Comparison of ENCODE assay signal across 13 cellular contexts in genomic region chr5:134252671-134253070, GRCh38.
DNase-seq lines count a peak whose midpoint lies in the region; ATAC-seq, FAIRE-seq and TF ChIP-seq lines count a peak whose summit lies in the region.
"Had no signal": no experiment of that assay in that cellular context is flagged by ENCODE, and none has a peak within 500 bp of the region (broad histone marks: within the 10 kb centered on the region; RNA-seq: fewer than 3 reads in every experiment).

No MANE protein-coding gene starts in this region.

- H3K4me3 ChIP-seq in foreskin fibroblast (ENCODE audit: low read depth in 1 of 2, low read length in 2 of 2) (no peak overlapping the region), skeletal muscle cell (ENCODE audit: low read depth, low read length) (no peak overlapping the region)
- H3K4me3 ChIP-seq: spleen had no signal

- DNase-seq in H54 (ENCODE audit: insufficient read length, low spot score), result peak; percentile 72
- DNase-seq in SW 1271 (lab: John Stamatoyannopoulos, UW), result peak; percentile 86 to 87
- peak; percentile 87 to 90 for DNase-seq in foreskin fibroblast
- DNase-seq in skeletal muscle cell (ENCODE audit: low read depth), result peak; percentile 56
- no peak for DNase-seq in NCI-H526 (lab: John Stamatoyannopoulos, UW)
- DNase-seq in stimulated activated naive CD4-positive, alpha-beta T cell treated with Interleukin-2 at 50 U/mL for 16 hours (lab: John Stamatoyannopoulos, UW), result no peak
- DNase-seq: aorta, DMS53, H7, NCI-H524 treated with DMSO at 0.1 percent for 48 hours, spleen had no signal

- no peak for ATAC-seq in GM21528 (IDR thresholded peaks at IDR 0.05; ENCODE audit: low FRiP score, unreplicated experiment)

- FAIRE-seq in H54 (lab: Jason Lieb, UNC), result peak; percentile 77
- FAIRE-seq: frontal cortex had no signal

- TF ChIP-seq POLR2A in H54 (IDR thresholded peaks at IDR 0.05; ENCODE audit: low read depth, low read length), result no peak

- TF ChIP-seq CTCF in foreskin fibroblast (IDR thresholded peaks at IDR 0.05; ENCODE audit: low read depth, low read length), result no peak

Comparison
In these comparisons a context has a peak if more than half of its experiments do, and no peak if none do; other contexts are left out.
1. DNase-seq: peak in H54 (single experiment), SW 1271 (2 of 2), foreskin fibroblast (2 of 2) and skeletal muscle cell (single experiment); none in NCI-H526 (0 of 2) and stimulated activated naive CD4-positive, alpha-beta T cell treated with Interleukin-2 at 50 U/mL for 16 hours (single experiment).